ENCODE assay signal across 11 cellular contexts in genomic region chr10:34768261-34768971, GRCh38. TPM values are rescaled to one million over a fixed set of nuclear protein-coding genes. Genes with fewer than 3 reads are reported as not detected.
DNase-seq lines count a peak whose midpoint lies in the region; ATAC-seq and TF ChIP-seq lines count a peak whose summit lies in the region.
"Had no signal": no experiment of that assay in that cellular context is flagged by ENCODE, and none has a peak within 500 bp of the region (broad histone marks: within the 10 kb centered on the region; RNA-seq: fewer than 3 reads in every experiment).

No MANE protein-coding gene starts in this region.

- intact Hi-C loops in activated CD4-positive, alpha-beta T cell treated with anti-CD3 and anti-CD28 coated beads for 36 hours (cut with DNase I, micrococcal nuclease): no loop called here

- no peak for TF ChIP-seq CTCF in epithelial cell of esophagus (IDR thresholded peaks at IDR 0.05; ENCODE audit: insufficient read depth, low read depth, low read length, missing control alignments)

- no peak overlapping the region for H3K27ac Mint-ChIP-seq in activated CD4-positive, alpha-beta T cell treated with anti-CD3 and anti-CD28 coated beads for 36 hours
- H3K27ac Mint-ChIP-seq: B cell had no signal

- H3K4me3 Mint-ChIP-seq in activated CD4-positive, alpha-beta T cell treated with anti-CD3 and anti-CD28 coated beads for 36 hours: no peak overlapping the region
- H3K4me3 Mint-ChIP-seq: B cell had no signal

- CTCF ChIA-PET in activated CD4-positive, alpha-beta T cell treated with anti-CD3 and anti-CD28 coated beads for 36 hours (lab: Charles Lee): no interaction called here

- H3K4me1 Mint-ChIP-seq in activated CD4-positive, alpha-beta T cell treated with anti-CD3 and anti-CD28 coated beads for 36 hours: no peaks in the 10 kb centered on the region
- H3K4me1 Mint-ChIP-seq: B cell had no signal

- no peaks in the 10 kb centered on the region for H3K9me3 Mint-ChIP-seq in activated CD4-positive, alpha-beta T cell treated with anti-CD3 and anti-CD28 coated beads for 36 hours (ENCODE audit: low read depth)

- ATAC-seq in activated CD4-positive, alpha-beta T cell treated with anti-CD3 and anti-CD28 coated beads for 36 hours: no peak
- ATAC-seq: K562 had no signal

- peaks cover 10% of the 10 kb centered on the region for H3K27me3 Mint-ChIP-seq in activated CD4-positive, alpha-beta T cell treated with anti-CD3 and anti-CD28 coated beads for 36 hours

- H3K4me3 ChIP-seq in epithelial cell of esophagus (ENCODE audit: low read length): no peak overlapping the region
- H3K4me3 ChIP-seq: K562 had no signal

- POLR2A ChIA-PET in activated CD4-positive, alpha-beta T cell treated with anti-CD3 and anti-CD28 coated beads for 36 hours (lab: Charles Lee): no interaction called here

- DNase-seq in A172 (ENCODE audit: low spot score) (peak; percentile 79), NCI-H1105 (lab: John Stamatoyannopoulos, UW) (peak; percentile 30), epithelial cell of esophagus (ENCODE audit: low read depth) (peak; percentile 84), mucosa of gallbladder (ENCODE audit: low spot score) (peak; percentile 81), DMS153 treated with DMSO at 0.1 percent for 48 hours (lab: John Stamatoyannopoulos, UW; ENCODE audit: unreplicated experiment) (no peak), NCI-H2029 treated with DMSO at 0.1 percent for 48 hours (lab: John Stamatoyannopoulos, UW) (no peak), NCI-H524 treated with DMSO at 0.1 percent for 48 hours (lab: John Stamatoyannopoulos, UW) (no peak)
- no peak for DNase-seq in activated CD4-positive, alpha-beta T cell treated with anti-CD3 and anti-CD28 coated beads for 36 hours
- DNase-seq: amniotic stem cell had no signal

- H3K36me3 Mint-ChIP-seq in activated CD4-positive, alpha-beta T cell treated with anti-CD3 and anti-CD28 coated beads for 36 hours (ENCODE audit: low read depth): no peaks in the 10 kb centered on the region

RNA-seq across cellular contexts. Expression of gene PARD3, which starts 46.7 kb away (rescaled TPM):
- total RNA-seq in A172 (2014; rRNA removed; shearing (Covaris generic)): 48.3 and 52.9 TPM in 2 replicates
- 39.6 TPM for total RNA-seq in mucosa of gallbladder
- 1 to 10 TPM; 2.2 to 2.8 TPM for total RNA-seq in activated CD4-positive, alpha-beta T cell treated with anti-CD3 and anti-CD28 coated beads for 36 hours
- total RNA-seq: B cell had no signal

Comparison
In these comparisons a context has a peak if more than half of its experiments do, and no peak if none do; other contexts are left out.
1. DNase-seq: peak in A172 (single experiment), NCI-H1105 (single experiment), epithelial cell of esophagus (single experiment) and mucosa of gallbladder (single experiment); none in activated CD4-positive, alpha-beta T cell treated with anti-CD3 and anti-CD28 coated beads for 36 hours (single experiment), DMS153 treated with DMSO at 0.1 percent for 48 hours (single experiment), NCI-H2029 treated with DMSO at 0.1 percent for 48 hours (single experiment) and NCI-H524 treated with DMSO at 0.1 percent for 48 hours (single experiment).
2. RNA of gene PARD3, which starts 46.7 kb away (total RNA-seq): 48.3 to 52.9 TPM in A172 and 39.6 TPM in mucosa of gallbladder (single experiment); 2.2 to 2.8 TPM in activated CD4-positive, alpha-beta T cell treated with anti-CD3 and anti-CD28 coated beads for 36 hours; every median in the first group is over 10 times any median in the second.